34 cellular contexts compared by ENCODE assay signal in genomic region chr5:134651531-134651930, GRCh38. TPM values are rescaled to one million over a fixed set of nuclear protein-coding genes. Genes with fewer than 3 reads are reported as not detected.
DNase-seq lines count a peak whose midpoint lies in the region; ATAC-seq, FAIRE-seq and TF ChIP-seq lines count a peak whose summit lies in the region.
"Had no signal": no experiment of that assay in that cellular context is flagged by ENCODE, and none has a peak within 500 bp of the region (broad histone marks: within the 10 kb centered on the region; RNA-seq: fewer than 3 reads in every experiment).

No MANE protein-coding gene starts in this region.

- intact Hi-C loops in HepG2 (cut with micrococcal nuclease; ENCODE audit: unreplicated experiment) (loop anchor here (2.0 kb wide), 1 partner anchor 65 kb away; no protein-coding TSS in a partner anchor), right lobe of liver (cut with DNase I) (no loop called here)
- intact Hi-C loops in CD8-positive, alpha-beta T cell (cut with DNase I, micrococcal nuclease) = no loop called here

- no peak overlapping the region for H3K27ac Mint-ChIP-seq in CD8-positive, alpha-beta T cell
- H3K27ac Mint-ChIP-seq: activated CD4-positive, alpha-beta memory T cell treated with anti-CD3 and anti-CD28 coated beads, Interleukin-2, amount 10 ng/mL, durations not matched to agents 7 days and 5 days; effector memory CD8-positive, alpha-beta T cell; immature natural killer cell; naive B cell had no signal

- no peak for TF ChIP-seq RAD21 in HepG2 (CRISPR knock-in tag; IDR thresholded peaks at IDR 0.05)

- in situ Hi-C loops in HepG2 (cut with HindIII; ENCODE audit: extremely low pct_ligation_motif_present, low pct_unique_long_range_greater_than_20kb) = no loop called here

- H3K36me3 Mint-ChIP-seq in CD8-positive, alpha-beta T cell = peaks cover 18% of the 10 kb centered on the region
- H3K36me3 Mint-ChIP-seq: immature natural killer cell had no signal

- peaks cover 7% of the 10 kb centered on the region for H3F3A ChIP-seq in smooth muscle cell (ENCODE audit: low read depth)

- WGBS in HepG2 (ENCODE audit: low lambda C conversion rate) = 83% methylated on average over 4 of the region's 4 CpGs
- WGBS in right lobe of liver (ENCODE audit: insufficient coverage, low coverage, low lambda C conversion rate, missing lambda C conversion rate) = 88% methylated on average over 4 of the region's 4 CpGs
- WGBS in smooth muscle cell (ENCODE audit: low lambda C conversion rate) = 92% methylated on average over 4 of the region's 4 CpGs
- 85% methylated on average over 4 of the region's 4 CpGs for WGBS in suprapubic skin

- H4K20me1 ChIP-seq in HepG2 (ENCODE audit: insufficient read depth, low read length) = peaks cover 23% of the 10 kb centered on the region
- peaks cover 74% of the 10 kb centered on the region for H4K20me1 ChIP-seq in smooth muscle cell (ENCODE audit: low read depth)

- H3K36me3 ChIP-seq in HepG2 (replicated peaks in 1 of 2; ENCODE audit: control insufficient read depth in 1 of 2, insufficient read depth in 2 of 2, low read length in 2 of 2) = peaks cover 0 to 18% of the 10 kb centered on the region in 2 experiments; a peak in 2 of 5 replicates
- H3K36me3 ChIP-seq in right lobe of liver = no peaks in the 10 kb centered on the region
- peaks cover 3% of the 10 kb centered on the region for H3K36me3 ChIP-seq in adipocyte (ENCODE audit: control insufficient read depth, insufficient read depth, low read length, severe bottlenecking)
- peaks cover 3% of the 10 kb centered on the region for H3K36me3 ChIP-seq in smooth muscle cell (ENCODE audit: low read depth)
- H3K36me3 ChIP-seq in suprapubic skin = peaks cover 4% of the 10 kb centered on the region
- H3K36me3 ChIP-seq in CD8-positive, alpha-beta T cell (ENCODE audit: insufficient read depth, low read length) = no peaks in the 10 kb centered on the region
- H3K36me3 ChIP-seq: adrenal gland, left ventricle myocardium inferior had no signal

- TF ChIP-seq EP300 in HepG2 (IDR thresholded peaks at IDR 0.05; ENCODE audit: low read depth in 2 of 2, low read length in 2 of 2) = no peak
- no peak for TF ChIP-seq EP300 in HepG2 (CRISPR knock-in tag; IDR thresholded peaks at IDR 0.05; ENCODE audit: borderline replicate concordance)
- TF ChIP-seq EP300 in suprapubic skin (IDR thresholded peaks at IDR 0.05) = no peak

- H3K27ac ChIP-seq in HepG2 (ENCODE audit: extremely low read length, insufficient read depth, low read length) (no peak overlapping the region), right lobe of liver (no peak overlapping the region), smooth muscle cell (ENCODE audit: low read depth) (peak overlapping the region; percentile 100), suprapubic skin (no peak overlapping the region)
- no peak overlapping the region for H3K27ac ChIP-seq in CD8-positive, alpha-beta T cell (ENCODE audit: low read depth, low read length)
- H3K27ac ChIP-seq: A549, adrenal gland, foreskin keratinocyte had no signal

- no TSS peak for BruUV-seq in HepG2 (replicated peaks; lab: Mats Ljungman, UMichigan)

- peak overlapping the region; percentile 47; the same call in 1 of the 2 replicates for H3K4me2 ChIP-seq in HepG2 (ENCODE audit: low read depth, low read length)
- peak overlapping the region; percentile 93 for H3K4me2 ChIP-seq in smooth muscle cell

- FAIRE-seq in HepG2 (lab: Jason Lieb, UNC) = no peak
- FAIRE-seq: A549, colon, GM19239, H54, K562, small intestine, TTC549 had no signal

- ATAC-seq in HepG2 = no peak
- ATAC-seq in right lobe of liver = no peak
- no peak for ATAC-seq in CD8-positive, alpha-beta T cell
- ATAC-seq: A549; activated CD4-positive, CD25-positive, alpha-beta regulatory T cell treated with anti-CD3 and anti-CD28 coated beads, Interleukin-2, amount 50 U/mL, for 24 hours; effector memory CD8-positive, alpha-beta T cell; foreskin keratinocyte; K562 had no signal

- H3K4me3 ChIP-seq in HepG2 (replicated peaks in 1 of 3; ENCODE audit: insufficient read depth in 1 of 3, low read depth in 2 of 3, low read length in 3 of 3) = 0 out of 6 replicates have a peak overlapping the region, but pooled peaks of 1 of the 3 experiments have one; percentile 7
- H3K4me3 ChIP-seq in right lobe of liver = no peak overlapping the region
- H3K4me3 ChIP-seq in adipocyte (ENCODE audit: low read length) = no peak overlapping the region
- H3K4me3 ChIP-seq in smooth muscle cell = peak overlapping the region; percentile 92
- H3K4me3 ChIP-seq in suprapubic skin = no peak overlapping the region
- no peak overlapping the region for H3K4me3 ChIP-seq in CD8-positive, alpha-beta T cell (ENCODE audit: low read depth, low read length)
- H3K4me3 ChIP-seq: A549, adrenal gland, K562, left ventricle myocardium inferior had no signal

- POLR2A ChIA-PET in HepG2 (lab: Yijun Ruan, JAX) = interaction anchor here (1.2 to 1.4 kb wide), 2 partner anchors 13 to 25 kb away, joined by 3 to 5 read pairs; no protein-coding TSS in a partner anchor
- POLR2A ChIA-PET in CD8-positive, alpha-beta T cell (lab: Charles Lee) = no interaction called here

- no peak overlapping the region for H3K9ac ChIP-seq in HepG2 (ENCODE audit: insufficient read depth, low read depth, low read length)
- no peak overlapping the region for H3K9ac ChIP-seq in adipocyte (ENCODE audit: low read length)
- no peak overlapping the region for H3K9ac ChIP-seq in smooth muscle cell (ENCODE audit: low read depth)

- CTCF ChIA-PET in HepG2 (lab: Yijun Ruan, JAX; ENCODE audit: low intra/inter-chr PET ratio, low total read pairs) = no interaction called here
- CTCF ChIA-PET in CD8-positive, alpha-beta T cell (lab: Charles Lee) = no interaction called here

- DNase-seq in HepG2 (ENCODE audit: low spot score) = no peak
- DNase-seq in right lobe of liver = no peak
- DNase-seq in adipocyte (ENCODE audit: low read depth) = peak; percentile 24
- DNase-seq in kidney tubule cell (ENCODE audit: low spot score) = peak; percentile 32
- DNase-seq in smooth muscle cell (lab: John Stamatoyannopoulos, UW; ENCODE audit: unreplicated experiment) = no peak
- DNase-seq in suprapubic skin (ENCODE audit: low spot score in 2 of 2) = no peak
- no peak for DNase-seq in CD8-positive, alpha-beta T cell
- no peak for DNase-seq in central memory CD4-positive, alpha-beta T cell
- DNase-seq: activated CD4-positive, alpha-beta memory T cell treated with anti-CD3 and anti-CD28 coated beads, Interleukin-2, amount 10 ng/mL, durations not matched to agents 7 days and 5 days; activated CD8-positive, alpha-beta memory T cell treated with anti-CD3 and anti-CD28 coated beads, Interleukin-2, amount 50 U/mL, for 48 hours; activated gamma-delta T cell; CD8-positive, alpha-beta memory T cell; DMS 273 treated with DMSO at 0.1 percent for 48 hours; effector memory CD8-positive, alpha-beta T cell; erythroblast; foreskin keratinocyte; hypothalamus; immature natural killer cell; left ventricle myocardium inferior; naive B cell; NCI-H1436 treated with DMSO at 0.1 percent for 48 hours; NCI-H82; RPMI8226; small intestine; stimulated activated CD4-positive, alpha-beta T cell treated with anti-CD3 and anti-CD28 coated beads, Interleukin-1b, Interleukin-23, amount 100 ng/mL, for 48 hours; trophoblast cell had no signal

- no peak overlapping the region for H3K4me3 Mint-ChIP-seq in CD8-positive, alpha-beta T cell
- H3K4me3 Mint-ChIP-seq: effector memory CD8-positive, alpha-beta T cell; immature natural killer cell had no signal

- no peaks in the 10 kb centered on the region for H3K27me3 ChIP-seq in HepG2 (ENCODE audit: control insufficient read depth in 1 of 2, insufficient read depth in 2 of 2, low read length in 2 of 2)
- no peaks in the 10 kb centered on the region for H3K27me3 ChIP-seq in right lobe of liver
- no peaks in the 10 kb centered on the region for H3K27me3 ChIP-seq in adipocyte (replicated peaks; ENCODE audit: control insufficient read depth, insufficient read depth, low read length)
- no peaks in the 10 kb centered on the region for H3K27me3 ChIP-seq in smooth muscle cell (ENCODE audit: low read depth)
- no peaks in the 10 kb centered on the region for H3K27me3 ChIP-seq in suprapubic skin
- H3K27me3 ChIP-seq in CD8-positive, alpha-beta T cell (ENCODE audit: insufficient read depth, low read length) = no peaks in the 10 kb centered on the region
- H3K27me3 ChIP-seq: adrenal gland, foreskin keratinocyte had no signal

- H2AFZ ChIP-seq in HepG2 (ENCODE audit: low read length) (no peak overlapping the region), smooth muscle cell (ENCODE audit: low read depth) (no peak overlapping the region)

- TF ChIP-seq POLR2A in HepG2 (IDR thresholded peaks at IDR 0.05; ENCODE audit: insufficient read depth in 1 of 2, low read depth in 2 of 2, low read length in 2 of 2) (no peak), right lobe of liver (IDR thresholded peaks at IDR 0.05) (no peak), suprapubic skin (IDR thresholded peaks at IDR 0.05) (no peak)

- peaks cover 33% of the 10 kb centered on the region for H3K4me1 Mint-ChIP-seq in CD8-positive, alpha-beta T cell (ENCODE audit: low read depth)

- H3K79me2 ChIP-seq in HepG2 (ENCODE audit: insufficient read depth, low read length) (peaks cover 75% of the 10 kb centered on the region), smooth muscle cell (ENCODE audit: low read depth) (peaks cover 84% of the 10 kb centered on the region)

- TF ChIP-seq CTCF in HepG2 (CRISPR knock-in tag; IDR thresholded peaks at IDR 0.05) (no peak), right lobe of liver (IDR thresholded peaks at IDR 0.05) (no peak), smooth muscle cell (IDR thresholded peaks at IDR 0.05; ENCODE audit: borderline replicate concordance, insufficient read depth, poor library complexity, severe bottlenecking) (no peak), suprapubic skin (IDR thresholded peaks at IDR 0.05) (no peak)
- TF ChIP-seq CTCF in CD8-positive, alpha-beta T cell (IDR thresholded peaks at IDR 0.05) = no peak

- H3K9me3 ChIP-seq in HepG2 (ENCODE audit: low read length) = no peaks in the 10 kb centered on the region
- no peaks in the 10 kb centered on the region for H3K9me3 ChIP-seq in right lobe of liver
- H3K9me3 ChIP-seq in adipocyte (ENCODE audit: control insufficient read depth, low read length) = no peaks in the 10 kb centered on the region
- no peaks in the 10 kb centered on the region for H3K9me3 ChIP-seq in smooth muscle cell (replicated peaks; ENCODE audit: low read depth)
- H3K9me3 ChIP-seq in suprapubic skin = no peaks in the 10 kb centered on the region
- H3K9me3 ChIP-seq in CD8-positive, alpha-beta T cell (ENCODE audit: low read length) = no peaks in the 10 kb centered on the region
- H3K9me3 ChIP-seq: A549, adrenal gland, left ventricle myocardium inferior had no signal

- no peaks in the 10 kb centered on the region for H3K9me3 Mint-ChIP-seq in CD8-positive, alpha-beta T cell
- H3K9me3 Mint-ChIP-seq: activated CD4-positive, alpha-beta memory T cell treated with anti-CD3 and anti-CD28 coated beads, Interleukin-2, amount 10 ng/mL, durations not matched to agents 7 days and 5 days; CD8-positive, alpha-beta memory T cell; effector memory CD8-positive, alpha-beta T cell; immature natural killer cell; naive B cell had no signal

- H3K4me1 ChIP-seq in HepG2 (ENCODE audit: insufficient read depth, low read length) (peaks cover 75% of the 10 kb centered on the region), right lobe of liver (peaks cover 0 to 36% (median 9%) of the 10 kb centered on the region in 4 donors), adipocyte (ENCODE audit: control insufficient read depth, insufficient read depth, low read length) (peaks cover 9% of the 10 kb centered on the region), smooth muscle cell (ENCODE audit: low read depth) (peaks cover 18% of the 10 kb centered on the region), suprapubic skin (peaks cover 35% of the 10 kb centered on the region)
- peaks cover 12% of the 10 kb centered on the region for H3K4me1 ChIP-seq in CD8-positive, alpha-beta T cell (ENCODE audit: insufficient read depth, low read length)

- H3K27me3 Mint-ChIP-seq in CD8-positive, alpha-beta T cell (ENCODE audit: low read depth) = no peaks in the 10 kb centered on the region
- H3K27me3 Mint-ChIP-seq: activated CD4-positive, alpha-beta memory T cell treated with anti-CD3 and anti-CD28 coated beads, Interleukin-2, amount 10 ng/mL, durations not matched to agents 7 days and 5 days; CD8-positive, alpha-beta memory T cell; effector memory CD8-positive, alpha-beta T cell; naive B cell had no signal

RNA-seq across cellular contexts. Expression of gene SEC24A, which starts 2.9 kb away (rescaled TPM):
- total RNA-seq in HepG2 (2016; rRNA removed; fragmentation: Illumina TruSeq; extraction: Trizol) (30.5 and 56.6 TPM in 2 replicates), right lobe of liver (10 to 100 TPM; 28.4 to 45.8 (median 40.0) TPM), smooth muscle cell (76.9 and 82.3 TPM in 2 replicates), suprapubic skin (10 to 100 TPM; 12.9 to 14.8 (median 13.8) TPM)
- total RNA-seq in HepG2 (2016; cell fraction: cytosol; rRNA removed; fragmentation: Illumina TruSeq; extraction: Trizol; ENCODE audit: low read depth) = 8.6 and 10.2 TPM in 2 replicates
- 28.5 and 53.5 TPM in 2 replicates for total RNA-seq in HepG2 (2016; cell fraction: insoluble cytoplasmic fraction; rRNA removed; fragmentation: Illumina TruSeq; extraction: Trizol)
- total RNA-seq in HepG2 (2016; cell fraction: membrane; rRNA removed; fragmentation: Illumina TruSeq; extraction: Trizol) = 15.9 and 16.9 TPM in 2 replicates
- total RNA-seq in HepG2 (2016; cell fraction: nucleus; rRNA removed; fragmentation: Illumina TruSeq; extraction: Trizol) = 30.3 and 31.4 TPM in 2 replicates
- polyA plus RNA-seq in HepG2 (2011; rRNA removed) (39.6 and 56.8 TPM in 2 replicates), smooth muscle cell (18.1 and 27.0 TPM in 2 replicates)
- 32.2 and 37.4 TPM in 2 replicates for polyA plus RNA-seq in HepG2 (2011; cell fraction: cytosol; rRNA removed)
- polyA plus RNA-seq in HepG2 (2011; cell fraction: nucleus; rRNA removed) = 22.5 and 25.0 TPM in 2 replicates
- polyA plus RNA-seq in HepG2 (2012) = 21.7 and 26.9 TPM in 2 replicates
- 1.3 and 1.4 TPM in 2 replicates for polyA plus RNA-seq in HepG2 (2016; cell fraction: cytosol; fragmentation: Illumina TruSeq; extraction: Trizol; ENCODE audit: low read depth)
- 44.8 and 45.8 TPM in 2 replicates for polyA plus RNA-seq in HepG2 (2016; cell fraction: insoluble cytoplasmic fraction; fragmentation: Illumina TruSeq; extraction: Trizol; ENCODE audit: low read depth)
- polyA plus RNA-seq in HepG2 (2016; cell fraction: membrane; fragmentation: Illumina TruSeq; extraction: Trizol; ENCODE audit: low read depth) = 4.6 and 6.1 TPM in 2 replicates
- 26.6 and 29.0 TPM in 2 replicates for polyA plus RNA-seq in HepG2 (2016; cell fraction: nucleus; fragmentation: Illumina TruSeq; extraction: Trizol; ENCODE audit: insufficient read depth, low read depth)
- polyA minus RNA-seq in HepG2 (2011; rRNA and poly(A)+ RNA removed; ENCODE audit: low replicate concordance) = 36.1 and 80.0 TPM in 2 replicates
- 51.2 and 62.4 TPM in 2 replicates for polyA minus RNA-seq in HepG2 (2011; cell fraction: cytosol; rRNA and poly(A)+ RNA removed)
- 61.9 and 65.6 TPM in 2 replicates for polyA minus RNA-seq in HepG2 (2011; cell fraction: nucleus; rRNA and poly(A)+ RNA removed)
- total RNA-seq in CD8-positive, alpha-beta T cell = 10 to 100 TPM; 14.4 to 14.5 TPM

RNA-seq across cellular contexts. Expression of gene SAR1B, which starts 18.9 kb away (rescaled TPM):
- 73.0 and 99.7 TPM in 2 replicates for total RNA-seq in HepG2 (2016; rRNA removed; fragmentation: Illumina TruSeq; extraction: Trizol)
- total RNA-seq in HepG2 (2016; cell fraction: cytosol; rRNA removed; fragmentation: Illumina TruSeq; extraction: Trizol; ENCODE audit: low read depth) = 19.0 and 26.0 TPM in 2 replicates
- total RNA-seq in HepG2 (2016; cell fraction: insoluble cytoplasmic fraction; rRNA removed; fragmentation: Illumina TruSeq; extraction: Trizol) = 71.3 and 99.4 TPM in 2 replicates
- 25.2 and 29.6 TPM in 2 replicates for total RNA-seq in HepG2 (2016; cell fraction: membrane; rRNA removed; fragmentation: Illumina TruSeq; extraction: Trizol)
- 76.4 and 91.6 TPM in 2 replicates for total RNA-seq in HepG2 (2016; cell fraction: nucleus; rRNA removed; fragmentation: Illumina TruSeq; extraction: Trizol)
- polyA plus RNA-seq in HepG2 (2011; rRNA removed) = 33.2 and 43.0 TPM in 2 replicates
- 14.1 and 24.4 TPM in 2 replicates for polyA plus RNA-seq in HepG2 (2011; cell fraction: cytosol; rRNA removed)
- 12.1 and 18.4 TPM in 2 replicates for polyA plus RNA-seq in HepG2 (2011; cell fraction: nucleus; rRNA removed)
- 46.5 and 59.9 TPM in 2 replicates for polyA plus RNA-seq in HepG2 (2012)
- polyA plus RNA-seq in HepG2 (2016; cell fraction: cytosol; fragmentation: Illumina TruSeq; extraction: Trizol; ENCODE audit: low read depth) = 11.2 and 12.4 TPM in 2 replicates
- 43.4 and 51.8 TPM in 2 replicates for polyA plus RNA-seq in HepG2 (2016; cell fraction: insoluble cytoplasmic fraction; fragmentation: Illumina TruSeq; extraction: Trizol; ENCODE audit: low read depth)
- 11.1 and 11.7 TPM in 2 replicates for polyA plus RNA-seq in HepG2 (2016; cell fraction: membrane; fragmentation: Illumina TruSeq; extraction: Trizol; ENCODE audit: low read depth)
- 92.7 and 95.6 TPM in 2 replicates for polyA plus RNA-seq in HepG2 (2016; cell fraction: nucleus; fragmentation: Illumina TruSeq; extraction: Trizol; ENCODE audit: insufficient read depth, low read depth)
- 25.6 and 32.4 TPM in 2 replicates for polyA minus RNA-seq in HepG2 (2011; rRNA and poly(A)+ RNA removed; ENCODE audit: low replicate concordance)
- 42.9 and 70.5 TPM in 2 replicates for polyA minus RNA-seq in HepG2 (2011; cell fraction: cytosol; rRNA and poly(A)+ RNA removed)
- polyA minus RNA-seq in HepG2 (2011; cell fraction: nucleus; rRNA and poly(A)+ RNA removed) = 27.7 and 36.6 TPM in 2 replicates
- 100 to 1,000 TPM in 4 of 6 experiments, 10 to 100 TPM in 2; 53.0 to 195 (median 142) TPM for total RNA-seq in right lobe of liver
- total RNA-seq in smooth muscle cell = 69.3 and 73.8 TPM in 2 replicates
- polyA plus RNA-seq in smooth muscle cell = 42.9 and 52.0 TPM in 2 replicates
- 10 to 100 TPM; 30.7 to 41.9 (median 34.9) TPM for total RNA-seq in suprapubic skin
- 10 to 100 TPM; 45.2 to 46.7 TPM for total RNA-seq in CD8-positive, alpha-beta T cell

Comparison
In these comparisons a context has a peak if more than half of its experiments do, and no peak if none do; other contexts are left out.
1. DNase-seq: peak in adipocyte (single experiment) and kidney tubule cell (single experiment); none in HepG2 (single experiment), right lobe of liver (0 of 3), smooth muscle cell (single experiment), suprapubic skin (0 of 2), CD8-positive, alpha-beta T cell (0 of 7) and central memory CD4-positive, alpha-beta T cell (single experiment).